Comparison of ENCODE assay signal across 8 cellular contexts in genomic region chr2:216006164-216006663, GRCh38.
DNase-seq lines count a peak whose midpoint lies in the region; ATAC-seq and TF ChIP-seq lines count a peak whose summit lies in the region.

No MANE protein-coding gene starts in this region.

- H3K9me3 Mint-ChIP-seq in stimulated activated naive CD8-positive, alpha-beta T cell treated with anti-CD3 and anti-CD28 coated beads, Interleukin-15, Interleukin-2, amounts not matched to agents 100 ng/mL and 50 ng/mL, for 24 hours, result no peaks in the 10 kb centered on the region

- no peak for TF ChIP-seq CTCF in tibial artery (IDR thresholded peaks at IDR 0.05)

- H3K36me3 ChIP-seq in iPS-18a (ENCODE audit: control insufficient read depth, low read depth, low read length) (no peaks in the 10 kb centered on the region), tibial artery (no peaks in the 10 kb centered on the region)

- peaks cover 3% of the 10 kb centered on the region for H3K36me3 Mint-ChIP-seq in stimulated activated naive CD8-positive, alpha-beta T cell treated with anti-CD3 and anti-CD28 coated beads, Interleukin-15, Interleukin-2, amounts not matched to agents 100 ng/mL and 50 ng/mL, for 24 hours (ENCODE audit: low read depth)

- peak; percentile 40 for ATAC-seq in GM21390 (IDR thresholded peaks at IDR 0.05; ENCODE audit: unreplicated experiment)

- H3K27ac Mint-ChIP-seq in stimulated activated naive CD8-positive, alpha-beta T cell treated with anti-CD3 and anti-CD28 coated beads, Interleukin-15, Interleukin-2, amounts not matched to agents 100 ng/mL and 50 ng/mL, for 24 hours, result peak overlapping the region; percentile 88

- no peaks in the 10 kb centered on the region for H3K27me3 Mint-ChIP-seq in stimulated activated naive CD8-positive, alpha-beta T cell treated with anti-CD3 and anti-CD28 coated beads, Interleukin-15, Interleukin-2, amounts not matched to agents 100 ng/mL and 50 ng/mL, for 24 hours

- H3K4me3 ChIP-seq in iPS-18a (ENCODE audit: low read length) (no peak overlapping the region), tibial artery (no peak overlapping the region)

- peak overlapping the region; percentile 70 for H3K4me3 Mint-ChIP-seq in stimulated activated naive CD8-positive, alpha-beta T cell treated with anti-CD3 and anti-CD28 coated beads, Interleukin-15, Interleukin-2, amounts not matched to agents 100 ng/mL and 50 ng/mL, for 24 hours

- intact Hi-C loops in tibial artery (cut with DNase I; ENCODE audit: low total_unique reads), result no loop called here

- peaks cover 50% of the 10 kb centered on the region for H3K4me1 ChIP-seq in iPS-18a (ENCODE audit: control insufficient read depth, low read depth, low read length)
- H3K4me1 ChIP-seq in tibial artery, result peaks cover 0 to 9% (median 0%) of the 10 kb centered on the region in 4 donors

- no peaks in the 10 kb centered on the region for H3K27me3 ChIP-seq in iPS-18a (ENCODE audit: control insufficient read depth, insufficient read depth, low read length)
- no peaks in the 10 kb centered on the region for H3K27me3 ChIP-seq in tibial artery

- H3K27ac ChIP-seq in iPS-18a (ENCODE audit: low read length) (peak overlapping the region; percentile 81), tibial artery (no peak overlapping the region)

- DNase-seq in EL, result peak; percentile 42
- peak; percentile 58 for DNase-seq in HK-2 (ENCODE audit: unreplicated experiment)
- DNase-seq in activated T-cell treated with anti-CD3 and anti-CD28 coated beads, Interleukin-2, amount 50 U/mL, for 1 hour, result peak; percentile 31
- no peak for DNase-seq in tibial artery
- no peak for DNase-seq in NCI-H1105 treated with DMSO at 0.1 percent for 48 hours (lab: John Stamatoyannopoulos, UW)

- H3K9ac ChIP-seq in iPS-18a (ENCODE audit: low read length), result no peak overlapping the region

- peaks cover 59% of the 10 kb centered on the region for H3K4me1 Mint-ChIP-seq in stimulated activated naive CD8-positive, alpha-beta T cell treated with anti-CD3 and anti-CD28 coated beads, Interleukin-15, Interleukin-2, amounts not matched to agents 100 ng/mL and 50 ng/mL, for 24 hours (ENCODE audit: low read depth)

- H3K9me3 ChIP-seq in iPS-18a (ENCODE audit: control insufficient read depth, low read depth, low read length), result no peaks in the 10 kb centered on the region
- no peaks in the 10 kb centered on the region for H3K9me3 ChIP-seq in tibial artery

Comparison
In these comparisons a context has a peak if more than half of its experiments do, and no peak if none do; other contexts are left out.
1. DNase-seq: peak in EL (single experiment), HK-2 (single experiment) and activated T-cell treated with anti-CD3 and anti-CD28 coated beads, Interleukin-2, amount 50 U/mL, for 1 hour (single experiment); none in tibial artery (0 of 2) and NCI-H1105 treated with DMSO at 0.1 percent for 48 hours (single experiment).